8 cellular contexts compared by ENCODE assay signal in genomic region chr12:120538281-120539156, GRCh38. TPM values are rescaled to one million over a fixed set of nuclear protein-coding genes. Genes with fewer than 3 reads are reported as not detected.
DNase-seq lines count a peak whose midpoint lies in the region; ATAC-seq and TF ChIP-seq lines count a peak whose summit lies in the region.

No MANE protein-coding gene starts in this region.

- peak; percentile 71 for ATAC-seq in left lung
- no peak for ATAC-seq in HG02970 (IDR thresholded peaks at IDR 0.05; ENCODE audit: low FRiP score, unreplicated experiment)
- no peak for ATAC-seq in HG02610 (IDR thresholded peaks at IDR 0.05; ENCODE audit: unreplicated experiment)

- no peaks in the 10 kb centered on the region for H3K9me3 ChIP-seq in left lung
- no peaks in the 10 kb centered on the region for H3K9me3 ChIP-seq in transverse colon

- BruUV-seq in MCF 10A (replicated peaks; lab: Mats Ljungman, UMichigan) = no TSS peak

- CTCF ChIA-PET in MCF 10A (lab: Yijun Ruan, JAX) = interaction anchor here (0.6 to 0.8 kb wide), 5 partner anchors 64 to 1355 kb away, joined by 3 to 5 read pairs (median 3); no protein-coding TSS in a partner anchor

- peak overlapping the region; percentile 86 for H3K4me3 Mint-ChIP-seq in MCF 10A (ENCODE audit: unreplicated experiment)

- no peak for TF ChIP-seq POLR2A in transverse colon (IDR thresholded peaks at IDR 0.05)

- DNase-seq in CD1c-positive myeloid dendritic cell (ENCODE audit: extremely low spot score) = peak; percentile 23
- DNase-seq in LoVo (ENCODE audit: low spot score) = peak; percentile 47
- DNase-seq in MCF 10A (ENCODE audit: unreplicated experiment) = peak; percentile 57
- peak in 1 of 2 donors; percentile 60 for DNase-seq in left lung
- peak; percentile 74 for DNase-seq in transverse colon
- no peak for DNase-seq in globus pallidus (ENCODE audit: low spot score)

- POLR2A ChIA-PET in MCF 10A (lab: Yijun Ruan, JAX) = interaction anchor here (0.5 to 4.3 kb wide), 12 partner anchors 9 to 366 kb away, joined by 3 to 42 read pairs (median 4); partner anchors contain the start of genes COQ5 and POP5

- H3K27me3 ChIP-seq in left lung (no peaks in the 10 kb centered on the region), transverse colon (no peaks in the 10 kb centered on the region)

- H3K4me1 ChIP-seq in left lung (peaks cover 44 to 90% of the 10 kb centered on the region in 2 donors), transverse colon (peaks cover 27 to 79% (median 67%) of the 10 kb centered on the region in 4 donors)

- H3K9me3 Mint-ChIP-seq in MCF 10A (ENCODE audit: unreplicated experiment) = no peaks in the 10 kb centered on the region

- H3K27me3 Mint-ChIP-seq in MCF 10A (ENCODE audit: insufficient read depth, unreplicated experiment) = no peaks in the 10 kb centered on the region

- intact Hi-C loops in MCF 10A (cut with micrococcal nuclease) (no loop called here), left lung (cut with DNase I) (no loop called here), transverse colon (cut with DNase I; ENCODE audit: low total_unique reads) (no loop called here)

- H3K4me3 ChIP-seq in left lung (peak overlapping the region in 1 of 2 donors; percentile 99), transverse colon (peak overlapping the region in 1 of 4 donors; percentile 94)

- peak; percentile 20 for TF ChIP-seq EP300 in transverse colon (IDR thresholded peaks at IDR 0.05; ENCODE audit: low read depth)

- peak overlapping the region; percentile 66 for H3K27ac Mint-ChIP-seq in MCF 10A (ENCODE audit: low read depth, unreplicated experiment)

- peaks cover 0 to 11% of the 10 kb centered on the region in 2 donors for H3K36me3 ChIP-seq in left lung
- peaks cover 0 to 4% (median 1%) of the 10 kb centered on the region in 4 donors for H3K36me3 ChIP-seq in transverse colon

- WGBS in transverse colon (ENCODE audit: low coverage in 1 of 2), 2 donors = 9 to 15% methylated on average over 5 to 6 of the region's 6 CpGs

- in situ Hi-C loops in transverse colon (cut with MboI; ENCODE audit: low pct_ligation_motif_present in 1 of 4, low pct_unique_long_range_greater_than_20kb in 1 of 4, low sequenced_read_pairs in 3 of 4) = no loop called here

- H3K4me1 Mint-ChIP-seq in MCF 10A (ENCODE audit: insufficient read depth, unreplicated experiment) = peaks cover 26% of the 10 kb centered on the region

- H3K27ac ChIP-seq in left lung = peak overlapping the region; percentile 76 to 77
- peak overlapping the region; percentile 95 to 99 (median 97) for H3K27ac ChIP-seq in transverse colon

- peaks cover 50% of the 10 kb centered on the region for H3K36me3 Mint-ChIP-seq in MCF 10A (ENCODE audit: insufficient read depth, unreplicated experiment)

- TF ChIP-seq CTCF in MCF 10A (IDR thresholded peaks at IDR 0.05; ENCODE audit: unreplicated experiment) = no peak
- TF ChIP-seq CTCF in left lung (IDR thresholded peaks at IDR 0.05) = no peak
- no peak for TF ChIP-seq CTCF in transverse colon (IDR thresholded peaks at IDR 0.05)

RNA-seq across cellular contexts. Expression of gene RNF10, which starts 4.4 kb away (rescaled TPM):
- total RNA-seq in MCF 10A (2022) (166 and 222 TPM in 2 replicates), left lung (100 to 1,000 TPM; 208 to 218 TPM), transverse colon (100 to 1,000 TPM; 204 to 317 (median 213) TPM)

RNA-seq across cellular contexts. Expression of gene COQ5, which starts 9.6 kb away (rescaled TPM):
- 21.5 and 22.9 TPM in 2 replicates for total RNA-seq in MCF 10A (2022)
- total RNA-seq in left lung = 10 to 100 TPM; 23.1 to 27.9 TPM
- total RNA-seq in transverse colon = 10 to 100 TPM; 20.9 to 34.9 (median 31.9) TPM

RNA-seq across cellular contexts. Expression of gene DYNLL1, which starts 42.6 kb away (rescaled TPM):
- total RNA-seq in MCF 10A (2022) (247 and 351 TPM in 2 replicates), left lung (100 to 1,000 TPM; 342 to 352 TPM), transverse colon (100 to 1,000 TPM in 3 of 4 donors, 10 to 100 TPM in 1; 60.5 to 291 (median 190) TPM)

RNA-seq across cellular contexts. Expression of gene POP5, which starts 42.7 kb away (rescaled TPM):
- 24.3 and 29.9 TPM in 2 replicates for total RNA-seq in MCF 10A (2022)
- total RNA-seq in left lung = 10 to 100 TPM; 37.9 to 40.6 TPM
- total RNA-seq in transverse colon = 10 to 100 TPM in 3 of 4 donors, not detected in 1; 31.5 to 56.5 (median 43.7) TPM
